ENCODE assay signal across 1 cellular context in the genomic region with DNA sequence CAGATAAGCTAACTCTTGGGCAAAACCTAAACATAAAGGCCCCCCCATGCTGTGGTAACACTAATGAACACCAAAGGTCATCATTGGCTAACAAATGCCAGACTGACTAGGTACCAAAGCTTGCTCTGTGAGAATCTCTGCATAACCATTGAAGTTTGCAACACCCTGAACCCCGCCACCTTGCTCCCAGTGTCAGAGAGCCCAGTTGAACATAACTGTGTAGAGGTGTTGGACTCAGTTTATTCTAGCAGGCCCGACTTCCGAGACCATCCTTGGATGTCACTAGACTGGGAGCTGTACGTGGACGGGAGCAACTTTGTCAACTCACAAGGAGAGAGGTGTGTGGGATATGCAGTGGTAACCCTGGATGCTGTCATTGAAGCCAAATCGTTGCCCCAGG.
A peak's percentile ranks its signal among the peaks of the same experiment; 100 is the strongest.
TF ChIP-seq lines count a peak whose summit lies in the region.

No MANE protein-coding gene starts in this region.

TF ChIP-seq in K562, 482 proteins besides CTCF, POLR2A, EP300 and RAD21 (continued from another document):
- TF ChIP-seq, protein P1, sequence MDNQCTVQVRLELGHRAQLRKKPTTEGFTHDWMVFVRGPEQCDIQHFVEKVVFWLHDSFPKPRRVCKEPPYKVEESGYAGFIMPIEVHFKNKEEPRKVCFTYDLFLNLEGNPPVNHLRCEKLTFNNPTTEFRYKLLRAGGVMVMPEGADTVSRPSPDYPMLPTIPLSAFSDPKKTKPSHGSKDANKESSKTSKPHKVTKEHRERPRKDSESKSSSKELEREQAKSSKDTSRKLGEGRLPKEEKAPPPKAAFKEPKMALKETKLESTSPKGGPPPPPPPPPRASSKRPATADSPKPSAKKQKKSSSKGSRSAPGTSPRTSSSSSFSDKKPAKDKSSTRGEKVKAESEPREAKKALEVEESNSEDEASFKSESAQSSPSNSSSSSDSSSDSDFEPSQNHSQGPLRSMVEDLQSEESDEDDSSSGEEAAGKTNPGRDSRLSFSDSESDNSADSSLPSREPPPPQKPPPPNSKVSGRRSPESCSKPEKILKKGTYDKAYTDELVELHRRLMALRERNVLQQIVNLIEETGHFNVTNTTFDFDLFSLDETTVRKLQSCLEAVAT (IDR thresholded peaks at IDR 0.05), result 0 out of 4 replicates have a peak, but pooled peaks of 1 of the 2 experiments have one; percentile 11
- TF ChIP-seq SIX5 (IDR thresholded peaks at IDR 0.05; ENCODE audit: borderline replicate concordance in 1 of 2, insufficient read depth in 1 of 2, low read depth in 1 of 2, low read length in 2 of 2), result no peak
- no peak for TF ChIP-seq ZNF584 (CRISPR knock-in tag; IDR thresholded peaks at IDR 0.05; ENCODE audit: low read depth)
- TF ChIP-seq BCOR (IDR thresholded peaks at IDR 0.05), result no peak
- no peak for TF ChIP-seq U2AF1 (optimal IDR thresholded peaks at IDR 0.05; ENCODE audit: low read depth, low read length)
- TF ChIP-seq SETDB1 (IDR thresholded peaks at IDR 0.05; ENCODE audit: low read length), result no peak
- no peak for TF ChIP-seq ARNT (IDR thresholded peaks at IDR 0.05)
- TF ChIP-seq, protein P2, sequence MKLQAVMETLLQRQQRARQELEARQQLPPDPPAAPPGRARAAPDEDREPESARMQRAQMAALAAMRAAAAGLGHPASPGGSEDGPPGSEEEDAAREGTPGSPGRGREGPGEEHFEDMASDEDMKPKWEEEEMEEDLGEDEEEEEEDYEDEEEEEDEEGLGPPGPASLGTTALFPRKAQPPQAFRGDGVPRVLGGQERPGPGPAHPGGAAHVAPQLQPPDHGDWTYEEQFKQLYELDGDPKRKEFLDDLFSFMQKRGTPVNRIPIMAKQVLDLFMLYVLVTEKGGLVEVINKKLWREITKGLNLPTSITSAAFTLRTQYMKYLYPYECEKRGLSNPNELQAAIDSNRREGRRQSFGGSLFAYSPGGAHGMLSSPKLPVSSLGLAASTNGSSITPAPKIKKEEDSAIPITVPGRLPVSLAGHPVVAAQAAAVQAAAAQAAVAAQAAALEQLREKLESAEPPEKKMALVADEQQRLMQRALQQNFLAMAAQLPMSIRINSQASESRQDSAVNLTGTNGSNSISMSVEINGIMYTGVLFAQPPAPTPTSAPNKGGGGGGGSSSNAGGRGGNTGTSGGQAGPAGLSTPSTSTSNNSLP (IDR thresholded peaks at IDR 0.05; ENCODE audit: borderline replicate concordance, low read depth, low read length), result no peak
- no peak for TF ChIP-seq NR1H2 (CRISPR knock-in tag; IDR thresholded peaks at IDR 0.05)
- no peak for TF ChIP-seq ZNF224 (CRISPR knock-in tag; IDR thresholded peaks at IDR 0.05)
- peak; percentile 43; the same call in 1 of the 2 replicates for TF ChIP-seq POLR2AphosphoS5 (IDR thresholded peaks at IDR 0.05; ENCODE audit: control insufficient read depth, insufficient read depth, low read depth, low read length)
- TF ChIP-seq SRSF9 (IDR thresholded peaks at IDR 0.05; ENCODE audit: borderline replicate concordance, low read depth, low read length), result no peak
- TF ChIP-seq RUNX1 (IDR thresholded peaks at IDR 0.05; ENCODE audit: low read depth), result no peak
- TF ChIP-seq, protein P3, sequence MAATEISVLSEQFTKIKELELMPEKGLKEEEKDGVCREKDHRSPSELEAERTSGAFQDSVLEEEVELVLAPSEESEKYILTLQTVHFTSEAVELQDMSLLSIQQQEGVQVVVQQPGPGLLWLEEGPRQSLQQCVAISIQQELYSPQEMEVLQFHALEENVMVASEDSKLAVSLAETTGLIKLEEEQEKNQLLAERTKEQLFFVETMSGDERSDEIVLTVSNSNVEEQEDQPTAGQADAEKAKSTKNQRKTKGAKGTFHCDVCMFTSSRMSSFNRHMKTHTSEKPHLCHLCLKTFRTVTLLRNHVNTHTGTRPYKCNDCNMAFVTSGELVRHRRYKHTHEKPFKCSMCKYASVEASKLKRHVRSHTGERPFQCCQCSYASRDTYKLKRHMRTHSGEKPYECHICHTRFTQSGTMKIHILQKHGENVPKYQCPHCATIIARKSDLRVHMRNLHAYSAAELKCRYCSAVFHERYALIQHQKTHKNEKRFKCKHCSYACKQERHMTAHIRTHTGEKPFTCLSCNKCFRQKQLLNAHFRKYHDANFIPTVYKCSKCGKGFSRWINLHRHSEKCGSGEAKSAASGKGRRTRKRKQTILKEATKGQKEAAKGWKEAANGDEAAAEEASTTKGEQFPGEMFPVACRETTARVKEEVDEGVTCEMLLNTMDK (IDR thresholded peaks at IDR 0.05; ENCODE audit: borderline replicate concordance, insufficient read depth, low read depth, low read length, poor library complexity, severe bottlenecking), result no peak
- TF ChIP-seq PYGO2 (tag; IDR thresholded peaks at IDR 0.05), result no peak
- TF ChIP-seq, protein P4, sequence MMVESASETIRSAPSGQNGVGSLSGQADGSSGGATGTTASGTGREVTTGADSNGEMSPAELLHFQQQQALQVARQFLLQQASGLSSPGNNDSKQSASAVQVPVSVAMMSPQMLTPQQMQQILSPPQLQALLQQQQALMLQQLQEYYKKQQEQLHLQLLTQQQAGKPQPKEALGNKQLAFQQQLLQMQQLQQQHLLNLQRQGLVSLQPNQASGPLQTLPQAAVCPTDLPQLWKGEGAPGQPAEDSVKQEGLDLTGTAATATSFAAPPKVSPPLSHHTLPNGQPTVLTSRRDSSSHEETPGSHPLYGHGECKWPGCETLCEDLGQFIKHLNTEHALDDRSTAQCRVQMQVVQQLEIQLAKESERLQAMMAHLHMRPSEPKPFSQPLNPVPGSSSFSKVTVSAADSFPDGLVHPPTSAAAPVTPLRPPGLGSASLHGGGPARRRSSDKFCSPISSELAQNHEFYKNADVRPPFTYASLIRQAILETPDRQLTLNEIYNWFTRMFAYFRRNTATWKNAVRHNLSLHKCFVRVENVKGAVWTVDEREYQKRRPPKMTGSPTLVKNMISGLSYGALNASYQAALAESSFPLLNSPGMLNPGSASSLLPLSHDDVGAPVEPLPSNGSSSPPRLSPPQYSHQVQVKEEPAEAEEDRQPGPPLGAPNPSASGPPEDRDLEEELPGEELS (CRISPR knock-in tag; IDR thresholded peaks at IDR 0.05; ENCODE audit: borderline replicate concordance), result no peak
- TF ChIP-seq TEAD1 (CRISPR knock-in tag; IDR thresholded peaks at IDR 0.05), result no peak
- TF ChIP-seq NCOA6 (IDR thresholded peaks at IDR 0.05), result no peak
- no peak for TF ChIP-seq NELFE (IDR thresholded peaks at IDR 0.05; ENCODE audit: insufficient read depth, insufficient read length)
- TF ChIP-seq HDAC8 (tag; IDR thresholded peaks at IDR 0.05), result no peak
- TF ChIP-seq TCF7 (IDR thresholded peaks at IDR 0.05; ENCODE audit: borderline replicate concordance), result no peak
- TF ChIP-seq TRIM24 (IDR thresholded peaks at IDR 0.05), result 0 out of 4 replicates have a peak, but pooled peaks of 1 of the 2 experiments have one; percentile 29
- peak; percentile 29; the same call in 1 of the 2 replicates for TF ChIP-seq ZNF436 (CRISPR knock-in tag; IDR thresholded peaks at IDR 0.05)
- TF ChIP-seq ZNF431 (CRISPR knock-in tag; IDR thresholded peaks at IDR 0.05), result no peak
- TF ChIP-seq, protein P5, sequence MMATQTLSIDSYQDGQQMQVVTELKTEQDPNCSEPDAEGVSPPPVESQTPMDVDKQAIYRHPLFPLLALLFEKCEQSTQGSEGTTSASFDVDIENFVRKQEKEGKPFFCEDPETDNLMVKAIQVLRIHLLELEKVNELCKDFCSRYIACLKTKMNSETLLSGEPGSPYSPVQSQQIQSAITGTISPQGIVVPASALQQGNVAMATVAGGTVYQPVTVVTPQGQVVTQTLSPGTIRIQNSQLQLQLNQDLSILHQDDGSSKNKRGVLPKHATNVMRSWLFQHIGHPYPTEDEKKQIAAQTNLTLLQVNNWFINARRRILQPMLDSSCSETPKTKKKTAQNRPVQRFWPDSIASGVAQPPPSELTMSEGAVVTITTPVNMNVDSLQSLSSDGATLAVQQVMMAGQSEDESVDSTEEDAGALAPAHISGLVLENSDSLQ (IDR thresholded peaks at IDR 0.05), result no peak
- no peak for TF ChIP-seq ZNF263 (CRISPR knock-in tag; IDR thresholded peaks at IDR 0.05; ENCODE audit: borderline replicate concordance)
- no peak for TF ChIP-seq SMARCA4 (IDR thresholded peaks at IDR 0.05)
- 0 out of 2 replicates have a peak, but pooled peaks have one; percentile 33 for TF ChIP-seq ELF4 (CRISPR knock-in tag; IDR thresholded peaks at IDR 0.05)
- TF ChIP-seq, protein P6, sequence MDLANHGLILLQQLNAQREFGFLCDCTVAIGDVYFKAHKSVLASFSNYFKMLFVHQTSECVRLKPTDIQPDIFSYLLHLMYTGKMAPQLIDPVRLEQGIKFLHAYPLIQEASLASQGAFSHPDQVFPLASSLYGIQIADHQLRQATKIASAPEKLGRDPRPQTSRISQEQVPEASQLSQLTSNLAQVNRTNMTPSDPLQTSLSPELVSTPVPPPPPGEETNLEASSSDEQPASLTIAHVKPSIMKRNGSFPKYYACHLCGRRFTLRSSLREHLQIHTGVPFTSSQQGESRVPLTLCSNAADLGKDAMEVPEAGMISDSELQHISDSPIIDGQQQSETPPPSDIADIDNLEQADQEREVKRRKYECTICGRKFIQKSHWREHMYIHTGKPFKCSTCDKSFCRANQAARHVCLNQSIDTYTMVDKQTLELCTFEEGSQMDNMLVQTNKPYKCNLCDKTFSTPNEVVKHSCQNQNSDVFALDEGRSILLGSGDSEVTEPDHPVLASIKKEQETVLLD (IDR thresholded peaks at IDR 0.05), result no peak
- TF ChIP-seq, protein P7, sequence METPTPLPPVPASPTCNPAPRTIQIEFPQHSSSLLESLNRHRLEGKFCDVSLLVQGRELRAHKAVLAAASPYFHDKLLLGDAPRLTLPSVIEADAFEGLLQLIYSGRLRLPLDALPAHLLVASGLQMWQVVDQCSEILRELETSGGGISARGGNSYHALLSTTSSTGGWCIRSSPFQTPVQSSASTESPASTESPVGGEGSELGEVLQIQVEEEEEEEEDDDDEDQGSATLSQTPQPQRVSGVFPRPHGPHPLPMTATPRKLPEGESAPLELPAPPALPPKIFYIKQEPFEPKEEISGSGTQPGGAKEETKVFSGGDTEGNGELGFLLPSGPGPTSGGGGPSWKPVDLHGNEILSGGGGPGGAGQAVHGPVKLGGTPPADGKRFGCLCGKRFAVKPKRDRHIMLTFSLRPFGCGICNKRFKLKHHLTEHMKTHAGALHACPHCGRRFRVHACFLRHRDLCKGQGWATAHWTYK (CRISPR knock-in tag; IDR thresholded peaks at IDR 0.05), result 0 out of 2 replicates have a peak, but pooled peaks have one; percentile 44
- TF ChIP-seq PML (IDR thresholded peaks at IDR 0.05; ENCODE audit: low read length), result 0 out of 2 replicates have a peak, but pooled peaks have one; percentile 12
- no peak for TF ChIP-seq CHCHD3 (CRISPR knock-in tag; IDR thresholded peaks at IDR 0.05)
